Comparison of ENCODE assay signal across 1 cellular context in the genomic region with DNA sequence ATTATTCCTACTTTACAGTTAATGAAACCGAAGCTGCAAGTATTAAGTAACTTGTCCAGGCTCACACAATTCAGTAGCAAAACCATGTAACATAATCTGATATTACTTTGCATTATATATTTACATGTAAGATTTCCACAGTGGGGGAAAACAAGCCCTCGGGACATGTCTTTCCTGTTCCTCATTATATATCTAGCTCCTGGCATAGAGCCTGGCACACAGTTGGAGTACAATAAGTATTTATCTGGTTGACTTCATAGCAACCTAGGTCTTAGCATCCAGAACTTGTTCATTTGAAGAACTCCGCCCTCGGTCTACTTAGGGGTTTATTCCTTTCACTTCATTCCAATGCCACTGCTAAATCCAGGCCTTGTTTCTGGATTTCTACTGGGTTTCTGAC.
TF ChIP-seq lines count a peak whose summit lies in the region.

No MANE protein-coding gene starts in this region.

TF ChIP-seq in HepG2, 621 proteins besides CTCF, POLR2A, EP300 and RAD21:
- TF ChIP-seq, protein P1, sequence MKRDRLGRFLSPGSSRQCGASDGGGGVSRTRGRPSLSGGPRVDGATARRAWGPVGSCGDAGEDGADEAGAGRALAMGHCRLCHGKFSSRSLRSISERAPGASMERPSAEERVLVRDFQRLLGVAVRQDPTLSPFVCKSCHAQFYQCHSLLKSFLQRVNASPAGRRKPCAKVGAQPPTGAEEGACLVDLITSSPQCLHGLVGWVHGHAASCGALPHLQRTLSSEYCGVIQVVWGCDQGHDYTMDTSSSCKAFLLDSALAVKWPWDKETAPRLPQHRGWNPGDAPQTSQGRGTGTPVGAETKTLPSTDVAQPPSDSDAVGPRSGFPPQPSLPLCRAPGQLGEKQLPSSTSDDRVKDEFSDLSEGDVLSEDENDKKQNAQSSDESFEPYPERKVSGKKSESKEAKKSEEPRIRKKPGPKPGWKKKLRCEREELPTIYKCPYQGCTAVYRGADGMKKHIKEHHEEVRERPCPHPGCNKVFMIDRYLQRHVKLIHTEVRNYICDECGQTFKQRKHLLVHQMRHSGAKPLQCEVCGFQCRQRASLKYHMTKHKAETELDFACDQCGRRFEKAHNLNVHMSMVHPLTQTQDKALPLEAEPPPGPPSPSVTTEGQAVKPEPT (CRISPR knock-in tag; IDR thresholded peaks at IDR 0.05; ENCODE audit: low read depth), result no peak
- no peak for TF ChIP-seq EED (CRISPR knock-in tag; IDR thresholded peaks at IDR 0.05)
- no peak for TF ChIP-seq BCL3 (CRISPR knock-in tag; IDR thresholded peaks at IDR 0.05)
- TF ChIP-seq ZSCAN20 (CRISPR knock-in tag; IDR thresholded peaks at IDR 0.05; ENCODE audit: borderline replicate concordance), result no peak
- TF ChIP-seq ZNF747 (CRISPR knock-in tag; IDR thresholded peaks at IDR 0.05; ENCODE audit: borderline replicate concordance), result no peak
- no peak for TF ChIP-seq MIER3 (CRISPR knock-in tag; IDR thresholded peaks at IDR 0.05; ENCODE audit: borderline replicate concordance)
- TF ChIP-seq ZNF607 (CRISPR knock-in tag; IDR thresholded peaks at IDR 0.05; ENCODE audit: borderline replicate concordance), result no peak
- no peak for TF ChIP-seq AGO2 (optimal IDR thresholded peaks at IDR 0.05; ENCODE audit: low read depth, low read length)
- no peak for TF ChIP-seq RNF219 (CRISPR knock-in tag; IDR thresholded peaks at IDR 0.05)
- TF ChIP-seq ZNF878 (CRISPR knock-in tag; IDR thresholded peaks at IDR 0.05), result no peak
- TF ChIP-seq ZNF737 (CRISPR knock-in tag; IDR thresholded peaks at IDR 0.05; ENCODE audit: borderline replicate concordance), result no peak
